ENCODE assay signal across 40 cellular contexts in genomic region chr22:32331918-32332725, GRCh38. TPM values are rescaled to one million over a fixed set of nuclear protein-coding genes. Genes with fewer than 3 reads are reported as not detected.
DNase-seq lines count a peak whose midpoint lies in the region; ATAC-seq and TF ChIP-seq lines count a peak whose summit lies in the region.
"Had no signal": no experiment of that assay in that cellular context is flagged by ENCODE, and none has a peak within 500 bp of the region (broad histone marks: within the 10 kb centered on the region; RNA-seq: fewer than 3 reads in every experiment).

No MANE protein-coding gene starts in this region.

- peak overlapping the region; percentile 72 for H2BK5ac ChIP-seq in neuronal stem cell (ENCODE audit: low read length)

- H3K9me3 ChIP-seq in left ventricle myocardium inferior (replicated peaks) (no peaks in the 10 kb centered on the region), heart right ventricle (peaks cover 0 to 5% (median 0%) of the 10 kb centered on the region in 11 donors), endodermal cell (ENCODE audit: control insufficient read depth, low read length) (no peaks in the 10 kb centered on the region), neuronal stem cell (replicated peaks in 1 of 2; ENCODE audit: control insufficient read depth in 2 of 2, insufficient read depth in 1 of 2, low read depth in 1 of 2, low read length in 2 of 2) (peaks cover 0 to 2% of the 10 kb centered on the region in 2 donors), upper lobe of right lung (no peaks in the 10 kb centered on the region)
- H3K9me3 ChIP-seq: breast epithelium, HAP-1, testis had no signal

- no peak overlapping the region for H3K27ac Mint-ChIP-seq in endodermal cell
- H3K27ac Mint-ChIP-seq: activated B cell treated with CpG ODN at 0.5 μM for 24 hours; activated naive CD8-positive, alpha-beta T cell treated with anti-CD3 and anti-CD28 coated beads for 36 hours; immature natural killer cell; naive B cell; T-helper 1 cell treated with Interleukin-12 subunit alpha and Interleukin-12 subunit beta and Interleukin-4 antibody, amounts not matched to agents 30 μg/mL and 1 μg/mL, for 36 hours had no signal

- H3K27ac ChIP-seq in left ventricle myocardium inferior (replicated peaks) (peak overlapping the region; percentile 38), heart right ventricle (peak overlapping the region in 5 of 10 donors; percentile 16 to 71 (median 56)), endodermal cell (ENCODE audit: low read depth, low read length) (no peak overlapping the region), neuronal stem cell (replicated peaks; ENCODE audit: low read length) (peak overlapping the region; percentile 19), upper lobe of right lung (no peak overlapping the region)
- H3K27ac ChIP-seq: breast epithelium, testis had no signal

- H3K4me3 ChIP-seq in left ventricle myocardium inferior (peak overlapping the region; percentile 34), heart right ventricle (peak overlapping the region in 1 of 10 donors; percentile 31), endodermal cell (ENCODE audit: low read length) (no peak overlapping the region), neuronal stem cell (ENCODE audit: low read length in 2 of 2) (peak overlapping the region in 1 of 2 donors; percentile 4), upper lobe of right lung (no peak overlapping the region)
- H3K4me3 ChIP-seq: HAP-1, smooth muscle cell, testis had no signal

- no peak overlapping the region for H3K4me2 ChIP-seq in neuronal stem cell (ENCODE audit: insufficient read depth, low read length, poor library complexity, severe bottlenecking)
- H3K4me2 ChIP-seq: smooth muscle cell had no signal

- H3K4me1 Mint-ChIP-seq in endodermal cell = peaks cover 7% of the 10 kb centered on the region
- H3K4me1 Mint-ChIP-seq: activated B cell treated with CpG ODN at 0.5 μM for 24 hours; activated naive CD8-positive, alpha-beta T cell treated with anti-CD3 and anti-CD28 coated beads for 36 hours; CD4-positive, CD25-positive, alpha-beta regulatory T cell; immature natural killer cell; naive B cell had no signal

- peak overlapping the region; percentile 31 for H2AFZ ChIP-seq in neuronal stem cell (ENCODE audit: low read length)

- H3K23ac ChIP-seq in neuronal stem cell (ENCODE audit: low read depth, low read length, poor library complexity) = peak overlapping the region; percentile 68

- WGBS in heart right ventricle, 2 donors = 79% methylated on average over 15 of the region's 15 CpGs
- WGBS in endodermal cell (ENCODE audit: insufficient coverage in 1 of 2, insufficient read length in 1 of 2), 2 experiments = 85 to 86% methylated on average over 13 to 15 of the region's 15 CpGs
- no CpG with 5 or more reads among the region's 15 CpGs for WGBS in neuronal stem cell (ENCODE audit: extremely low coverage in 2 of 2, insufficient read length in 2 of 2, insufficient replicate concordance in 1 of 2), 2 donors

- no peaks in the 10 kb centered on the region for H3K9me3 Mint-ChIP-seq in endodermal cell
- H3K9me3 Mint-ChIP-seq: activated B cell treated with CpG ODN at 0.5 μM for 24 hours; activated naive CD8-positive, alpha-beta T cell treated with anti-CD3 and anti-CD28 coated beads for 36 hours; CD4-positive, CD25-positive, alpha-beta regulatory T cell; immature natural killer cell; T-helper 1 cell treated with Interleukin-12 subunit alpha and Interleukin-12 subunit beta and Interleukin-4 antibody, amounts not matched to agents 30 μg/mL and 1 μg/mL, for 36 hours had no signal

- TF ChIP-seq CTCF in left ventricle myocardium inferior (IDR thresholded peaks at IDR 0.05; ENCODE audit: borderline replicate concordance) (no peak), heart right ventricle (IDR thresholded peaks at IDR 0.05) (no peak), endodermal cell (conservative IDR thresholded peaks at IDR 0.05) (no peak), upper lobe of right lung (IDR thresholded peaks at IDR 0.05) (no peak)

- peaks cover 3% of the 10 kb centered on the region for H3K79me1 ChIP-seq in neuronal stem cell (ENCODE audit: low read depth, low read length)

- H3K27me3 Mint-ChIP-seq in endodermal cell (ENCODE audit: insufficient read depth) = peaks cover 6% of the 10 kb centered on the region
- H3K27me3 Mint-ChIP-seq: CD4-positive, CD25-positive, alpha-beta regulatory T cell had no signal

- H3K4me3 Mint-ChIP-seq in endodermal cell = no peak overlapping the region
- H3K4me3 Mint-ChIP-seq: activated B cell treated with CpG ODN at 0.5 μM for 24 hours; activated naive CD8-positive, alpha-beta T cell treated with anti-CD3 and anti-CD28 coated beads for 36 hours; CD4-positive, CD25-positive, alpha-beta regulatory T cell; immature natural killer cell; naive B cell; T-helper 1 cell treated with Interleukin-12 subunit alpha and Interleukin-12 subunit beta and Interleukin-4 antibody, amounts not matched to agents 30 μg/mL and 1 μg/mL, for 36 hours had no signal

- peaks cover 4% of the 10 kb centered on the region for H3K4me1 ChIP-seq in left ventricle myocardium inferior
- H3K4me1 ChIP-seq in heart right ventricle = peaks cover 0 to 27% (median 0%) of the 10 kb centered on the region in 9 donors
- H3K4me1 ChIP-seq in endodermal cell (ENCODE audit: control insufficient read depth, insufficient read depth, low read length) = peaks cover 3% of the 10 kb centered on the region
- H3K4me1 ChIP-seq in neuronal stem cell (ENCODE audit: control insufficient read depth in 2 of 2, insufficient read depth in 1 of 2, low read depth in 1 of 2, low read length in 2 of 2) = peaks cover 19 to 36% of the 10 kb centered on the region in 2 donors
- H3K4me1 ChIP-seq in upper lobe of right lung = no peaks in the 10 kb centered on the region
- H3K4me1 ChIP-seq: breast epithelium, HAP-1 had no signal

- H3K36me3 Mint-ChIP-seq in endodermal cell (ENCODE audit: low read depth) = no peaks in the 10 kb centered on the region
- H3K36me3 Mint-ChIP-seq: activated naive CD8-positive, alpha-beta T cell treated with anti-CD3 and anti-CD28 coated beads for 36 hours; CD4-positive, CD25-positive, alpha-beta regulatory T cell; immature natural killer cell had no signal

- H3K27me3 ChIP-seq in left ventricle myocardium inferior (ENCODE audit: low read depth) (peaks cover 5% of the 10 kb centered on the region), heart right ventricle (no peaks in the 10 kb centered on the region), endodermal cell (ENCODE audit: control insufficient read depth, insufficient read depth, low read length, poor library complexity, severe bottlenecking) (no peaks in the 10 kb centered on the region), neuronal stem cell (ENCODE audit: control insufficient read depth in 3 of 3, insufficient read depth in 3 of 3, low read depth in 1 of 3, low read length in 3 of 3) (no peaks in the 10 kb centered on the region), upper lobe of right lung (no peaks in the 10 kb centered on the region)
- H3K27me3 ChIP-seq: testis had no signal

- H4K91ac ChIP-seq in neuronal stem cell (ENCODE audit: low read depth, low read length, poor library complexity) = peak overlapping the region; percentile 13

- DNase-seq in left ventricle myocardium inferior = no peak
- no peak for DNase-seq in heart right ventricle
- DNase-seq in endodermal cell = peak; percentile 34
- DNase-seq in neuronal stem cell (ENCODE audit: low spot score) = no peak
- peak; percentile 52 for DNase-seq in upper lobe of right lung
- no peak for DNase-seq in HuH-7 (ENCODE audit: low spot score)
- DNase-seq in GDM1 (lab: John Stamatoyannopoulos, UW) = no peak
- DNase-seq: activated B cell treated with CpG ODN at 0.5 μM for 24 hours; activated CD4-positive, alpha-beta T cell treated with anti-CD3 and anti-CD28 coated beads, Interleukin-2, amount 50 U/mL, for 1 hour; activated naive CD8-positive, alpha-beta T cell treated with anti-CD3 and anti-CD28 coated beads for 36 hours; AML-193; anterior cingulate cortex; Calu3; CD4-positive, CD25-positive, alpha-beta regulatory T cell; effector CD4-positive, alpha-beta T cell; immature natural killer cell; Kasumi-1; left ventricle myocardium superior; midbrain; naive B cell; NCI-H1436 treated with DMSO at 0.1 percent for 48 hours; NCI-H2081 treated with DMSO at 0.1 percent for 48 hours; NCI-H2227 treated with DMSO at 0.1 percent for 48 hours; NCI-H526; NK-92 treated with Interleukin-12 subunit alpha and Interleukin-12 subunit beta, amount 100 ng/mL, for 24 hours; PC-3; stimulated activated CD4-positive, alpha-beta T cell treated with anti-CD3 and anti-CD28 coated beads, Interleukin-1b, Interleukin-23, amount 100 ng/mL, for 48 hours; stimulated activated naive CD8-positive, alpha-beta T cell treated with anti-CD3 and anti-CD28 coated beads, Interleukin-15, Interleukin-2, amounts not matched to agents 100 U/mL and 50 U/mL, for 24 hours; testis had no signal

- H4K8ac ChIP-seq in neuronal stem cell (ENCODE audit: low read depth, low read length) = no peak overlapping the region

- H2BK12ac ChIP-seq in neuronal stem cell (ENCODE audit: low read length) = peak overlapping the region; percentile 98

- H3K36me3 ChIP-seq in left ventricle myocardium inferior = no peaks in the 10 kb centered on the region
- H3K36me3 ChIP-seq in heart right ventricle = no peaks in the 10 kb centered on the region
- H3K36me3 ChIP-seq in endodermal cell (ENCODE audit: control insufficient read depth, insufficient read depth, low read length) = no peaks in the 10 kb centered on the region
- H3K36me3 ChIP-seq in neuronal stem cell (replicated peaks in 1 of 2; ENCODE audit: control insufficient read depth in 2 of 2, insufficient read depth in 2 of 2, low read length in 2 of 2) = no peaks in the 10 kb centered on the region
- no peaks in the 10 kb centered on the region for H3K36me3 ChIP-seq in upper lobe of right lung
- H3K36me3 ChIP-seq: breast epithelium, HAP-1 had no signal

- peak overlapping the region; percentile 98 for H2AK5ac ChIP-seq in neuronal stem cell (ENCODE audit: low read depth, low read length)

- peak overlapping the region; percentile 95 for H2BK120ac ChIP-seq in neuronal stem cell (ENCODE audit: low read depth, low read length)

- H2BK15ac ChIP-seq in neuronal stem cell (ENCODE audit: low read length) = peak overlapping the region; percentile 98

- H3K4ac ChIP-seq in neuronal stem cell (ENCODE audit: low read length) = peak overlapping the region; percentile 86

- no peak for ATAC-seq in heart right ventricle
- ATAC-seq in upper lobe of right lung = no peak
- no peak for ATAC-seq in GM18502 (IDR thresholded peaks at IDR 0.05; ENCODE audit: poor library complexity, unreplicated experiment)
- ATAC-seq: HepG2; left ventricle myocardium superior; PC-3; SK-N-SH treated with all-trans-retinoic acid at 6 μM for 48 hours; stimulated activated naive CD8-positive, alpha-beta T cell treated with anti-CD3 and anti-CD28 coated beads, Interleukin-15, Interleukin-2, amounts not matched to agents 100 U/mL and 50 U/mL, for 24 hours had no signal

- intact Hi-C loops in left ventricle myocardium inferior (cut with micrococcal nuclease) (no loop called here), heart right ventricle (cut with DNase I) (no loop called here), upper lobe of right lung (cut with DNase I) (no loop called here)

- H3K9ac ChIP-seq in endodermal cell (ENCODE audit: extremely low read depth, low read length, poor library complexity, severe bottlenecking) = no peak overlapping the region
- H3K9ac ChIP-seq in neuronal stem cell (ENCODE audit: low read depth, low read length, poor library complexity) = peak overlapping the region; percentile 10

- H3K18ac ChIP-seq in neuronal stem cell (ENCODE audit: low read length) = peak overlapping the region; percentile 98

- peak overlapping the region; percentile 58 for H3K14ac ChIP-seq in neuronal stem cell (ENCODE audit: low read length)

RNA-seq across cellular contexts. Expression of gene RFPL3, which starts 25.5 kb away (rescaled TPM):
- not detected for total RNA-seq in left ventricle myocardium inferior
- total RNA-seq in heart right ventricle = not detected
- not detected for polyA plus RNA-seq in heart right ventricle
- not detected for total RNA-seq in endodermal cell
- polyA plus RNA-seq in endodermal cell (2013, experiment 1 of 2) = not detected
- polyA plus RNA-seq in endodermal cell (2013, experiment 2 of 2) = not detected
- not detected for polyA plus RNA-seq in neuronal stem cell (2013, experiment 1 of 2)
- polyA plus RNA-seq in neuronal stem cell (2013, experiment 2 of 2) = not detected
- total RNA-seq in upper lobe of right lung = not detected
- total RNA-seq: A673; activated B cell treated with CpG ODN at 0.5 μM for 24 hours; activated naive CD8-positive, alpha-beta T cell treated with anti-CD3 and anti-CD28 coated beads for 36 hours; breast epithelium; Calu3; CD4-positive, CD25-positive, alpha-beta regulatory T cell; epithelial cell of proximal tubule; HepG2; left ventricle myocardium superior; osteoblast; PC-3; renal cortical epithelial cell; smooth muscle cell had no signal
- polyA plus RNA-seq: CD4-positive, CD25-positive, alpha-beta regulatory T cell; HepG2; immature natural killer cell had no signal

Comparison
In these comparisons a context has a peak if more than half of its experiments do, and no peak if none do; other contexts are left out.
1. DNase-seq: peak in endodermal cell (single experiment) and upper lobe of right lung (single experiment); none in left ventricle myocardium inferior (single experiment), heart right ventricle (0 of 2), neuronal stem cell (single experiment), HuH-7 (single experiment) and GDM1 (single experiment).
2. H3K27ac ChIP-seq: peak in left ventricle myocardium inferior (single experiment) and neuronal stem cell (single experiment); none in endodermal cell (single experiment) and upper lobe of right lung (single experiment).